In the genomic region with DNA sequence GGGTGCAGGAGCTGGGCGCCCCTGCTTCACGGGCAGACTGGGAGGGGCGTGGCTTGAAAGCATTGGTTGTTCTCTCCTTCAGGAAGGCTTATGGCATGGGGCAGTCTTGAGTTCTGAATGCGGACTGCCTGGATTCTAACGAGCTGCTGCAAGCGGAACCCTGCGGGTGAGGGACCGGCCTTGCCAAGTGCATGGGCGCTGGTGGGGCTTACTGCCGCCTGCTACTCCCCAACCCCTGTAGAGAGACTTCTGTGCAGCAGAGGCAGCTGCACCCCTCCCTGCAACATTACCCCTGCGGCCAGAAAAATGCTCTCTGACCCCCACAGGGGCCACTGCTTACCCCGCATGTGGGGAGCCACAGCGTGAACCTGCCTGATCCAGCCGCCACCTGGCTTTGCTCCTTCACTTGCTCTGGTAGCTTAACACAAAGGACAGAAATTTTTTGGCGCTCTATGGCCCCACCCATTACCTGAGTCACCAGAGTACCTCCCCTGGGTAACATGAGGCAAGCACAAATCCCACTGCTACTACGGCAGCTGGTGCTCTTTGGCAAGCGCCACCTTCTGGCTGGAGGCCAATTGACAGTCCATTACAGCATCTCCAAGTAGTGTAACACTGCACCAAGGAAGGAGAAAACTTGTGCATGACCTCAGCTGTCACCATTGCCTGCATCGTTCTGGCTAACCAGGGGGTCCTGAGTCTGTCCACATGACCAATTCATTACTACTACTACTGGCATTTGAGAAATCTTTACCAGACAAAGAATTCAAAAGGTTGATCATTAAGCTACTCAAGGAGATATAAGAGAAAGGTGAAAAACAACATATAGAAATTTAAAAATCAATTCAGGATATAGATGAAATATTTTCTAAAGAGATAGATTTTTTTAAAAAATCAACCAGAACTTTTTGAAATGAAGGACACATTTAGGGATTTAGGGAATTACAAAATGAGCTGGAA, we compare ENCODE assay signal across 8 cellular contexts. TPM values are rescaled to one million over a fixed set of nuclear protein-coding genes. Genes with fewer than 3 reads are reported as not detected.
DNase-seq lines count a peak whose midpoint lies in the region; ATAC-seq and TF ChIP-seq lines count a peak whose summit lies in the region.

No MANE protein-coding gene starts in this region.

- H3K4me3 Mint-ChIP-seq in activated naive CD8-positive, alpha-beta T cell treated with anti-CD3 and anti-CD28 coated beads, Interleukin-2, amount 10 ng/mL, durations not matched to agents 7 days and 5 days = peak overlapping the region; percentile 96

- H3K36me3 Mint-ChIP-seq in activated naive CD8-positive, alpha-beta T cell treated with anti-CD3 and anti-CD28 coated beads, Interleukin-2, amount 10 ng/mL, durations not matched to agents 7 days and 5 days = no peaks in the 10 kb centered on the region

- no peaks in the 10 kb centered on the region for H3K9me3 Mint-ChIP-seq in activated naive CD8-positive, alpha-beta T cell treated with anti-CD3 and anti-CD28 coated beads, Interleukin-2, amount 10 ng/mL, durations not matched to agents 7 days and 5 days

- peak; percentile 77 for DNase-seq in DMS79 treated with DMSO at 0.1 percent for 48 hours (lab: John Stamatoyannopoulos, UW)
- DNase-seq in Jurkat, Clone E6-1 (ENCODE audit: low read depth, low spot score) = peak; percentile 84
- peak; percentile 87 for DNase-seq in activated naive CD8-positive, alpha-beta T cell treated with anti-CD3 and anti-CD28 coated beads, Interleukin-2, amount 10 ng/mL, durations not matched to agents 7 days and 5 days
- DNase-seq in left cardiac atrium = peak; percentile 88
- peak; percentile 58 to 96 (median 80) for DNase-seq in posterior cingulate gyrus
- peak; percentile 61 to 96 for DNase-seq in upper lobe of left lung

- intact Hi-C loops in left cardiac atrium (cut with DNase I) (no loop called here), posterior cingulate gyrus (cut with DNase I) (no loop called here)

- no peaks in the 10 kb centered on the region for H3K36me3 ChIP-seq in upper lobe of left lung

- no peaks in the 10 kb centered on the region for H3K9me3 ChIP-seq in upper lobe of left lung

- H3K27me3 Mint-ChIP-seq in activated naive CD8-positive, alpha-beta T cell treated with anti-CD3 and anti-CD28 coated beads, Interleukin-2, amount 10 ng/mL, durations not matched to agents 7 days and 5 days = peaks cover 27% of the 10 kb centered on the region

- H3K27ac Mint-ChIP-seq in activated naive CD8-positive, alpha-beta T cell treated with anti-CD3 and anti-CD28 coated beads, Interleukin-2, amount 10 ng/mL, durations not matched to agents 7 days and 5 days = peak overlapping the region; percentile 82

- no peak for TF ChIP-seq EP300 in upper lobe of left lung (IDR thresholded peaks at IDR 0.05)

- no peaks in the 10 kb centered on the region for H3K27me3 ChIP-seq in upper lobe of left lung

- peak overlapping the region; percentile 72 for H3K4me3 ChIP-seq in Jurkat, Clone E6-1 (ENCODE audit: low read length)
- peak overlapping the region; percentile 47 to 83 (median 64) for H3K4me3 ChIP-seq in upper lobe of left lung

- POLR2A ChIA-PET in activated naive CD8-positive, alpha-beta T cell treated with anti-CD3 and anti-CD28 coated beads, Interleukin-2, amount 10 ng/mL, durations not matched to agents 7 days and 5 days (lab: Charles Lee) = interaction anchor here (0.5 to 1.8 kb wide), 18 partner anchors 10 to 369 kb away, joined by 3 to 24 read pairs (median 4); partner anchors contain the start of genes MYL12A, MYL12B and TGIF1

- ATAC-seq in GM21576 (IDR thresholded peaks at IDR 0.05; ENCODE audit: unreplicated experiment) (peak; percentile 98), SK-N-SH treated with all-trans-retinoic acid at 6 μM for 48 hours (peak; percentile 99), left cardiac atrium (peak; percentile 88 to 98), upper lobe of left lung (ENCODE audit: low FRiP score in 2 of 2) (peak; percentile 94 to 96)
- ATAC-seq in activated naive CD8-positive, alpha-beta T cell treated with anti-CD3 and anti-CD28 coated beads, Interleukin-2, amount 10 ng/mL, durations not matched to agents 7 days and 5 days (ENCODE audit: low read depth) = peak; percentile 98

- peak in 2 of 4 donors; percentile 46 to 59 for TF ChIP-seq POLR2A in upper lobe of left lung (IDR thresholded peaks at IDR 0.05)

- peak overlapping the region; percentile 58 to 75 (median 66) for H3K27ac ChIP-seq in upper lobe of left lung

- H3K4me1 ChIP-seq in upper lobe of left lung = peaks cover 5 to 10% (median 8%) of the 10 kb centered on the region in 4 donors

- WGBS in upper lobe of left lung, 2 donors = 0 to 13% methylated on average over 10 to 17 of the region's 18 CpGs

- peaks cover 4% of the 10 kb centered on the region for H3K4me1 Mint-ChIP-seq in activated naive CD8-positive, alpha-beta T cell treated with anti-CD3 and anti-CD28 coated beads, Interleukin-2, amount 10 ng/mL, durations not matched to agents 7 days and 5 days

- peak in 5 of 6 experiments; percentile 22 to 67 (median 47) for TF ChIP-seq CTCF in upper lobe of left lung (IDR thresholded peaks at IDR 0.05)

TF ChIP-seq in SK-N-SH treated with all-trans-retinoic acid at 6 μM for 48 hours, 23 proteins besides CTCF, POLR2A, EP300 and RAD21:
- peak; percentile 36; the same call in 1 of the 2 replicates for TF ChIP-seq PATZ1 (CRISPR knock-in tag; IDR thresholded peaks at IDR 0.05; ENCODE audit: borderline replicate concordance)
- TF ChIP-seq, protein P1, sequence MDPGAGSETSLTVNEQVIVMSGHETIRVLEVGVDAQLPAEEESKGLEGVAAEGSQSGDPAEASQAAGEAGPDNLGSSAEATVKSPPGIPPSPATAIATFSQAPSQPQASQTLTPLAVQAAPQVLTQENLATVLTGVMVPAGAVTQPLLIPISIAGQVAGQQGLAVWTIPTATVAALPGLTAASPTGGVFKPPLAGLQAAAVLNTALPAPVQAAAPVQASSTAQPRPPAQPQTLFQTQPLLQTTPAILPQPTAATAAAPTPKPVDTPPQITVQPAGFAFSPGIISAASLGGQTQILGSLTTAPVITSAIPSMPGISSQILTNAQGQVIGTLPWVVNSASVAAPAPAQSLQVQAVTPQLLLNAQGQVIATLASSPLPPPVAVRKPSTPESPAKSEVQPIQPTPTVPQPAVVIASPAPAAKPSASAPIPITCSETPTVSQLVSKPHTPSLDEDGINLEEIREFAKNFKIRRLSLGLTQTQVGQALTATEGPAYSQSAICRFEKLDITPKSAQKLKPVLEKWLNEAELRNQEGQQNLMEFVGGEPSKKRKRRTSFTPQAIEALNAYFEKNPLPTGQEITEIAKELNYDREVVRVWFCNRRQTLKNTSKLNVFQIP (CRISPR knock-in tag; IDR thresholded peaks at IDR 0.05; ENCODE audit: borderline replicate concordance, low read depth) = no peak
TF ChIP-seq in SK-N-SH treated with all-trans-retinoic acid at 6 μM for 48 hours: peak in this region for 1.

RNA-seq across cellular contexts. Expression of gene MYL12B, which starts 35.4 kb away (rescaled TPM):
- polyA plus RNA-seq in Jurkat, Clone E6-1 (2012; ENCODE audit: insufficient read depth, insufficient read length) = 327 TPM
- 100 to 1,000 TPM; 354 to 358 TPM for total RNA-seq in activated naive CD8-positive, alpha-beta T cell treated with anti-CD3 and anti-CD28 coated beads, Interleukin-2, amount 10 ng/mL, durations not matched to agents 7 days and 5 days
- total RNA-seq in left cardiac atrium (100 to 1,000 TPM; 161 to 230 TPM), upper lobe of left lung (100 to 1,000 TPM in 5 of 6 donors, 10 to 100 TPM in 1; 93.2 to 451 (median 361) TPM)

RNA-seq across cellular contexts. Expression of gene MYL12A, which starts 49.7 kb away (rescaled TPM):
- 554 TPM for polyA plus RNA-seq in Jurkat, Clone E6-1 (2012; ENCODE audit: insufficient read depth, insufficient read length)
- 100 to 1,000 TPM; 843 to 864 TPM for total RNA-seq in activated naive CD8-positive, alpha-beta T cell treated with anti-CD3 and anti-CD28 coated beads, Interleukin-2, amount 10 ng/mL, durations not matched to agents 7 days and 5 days
- total RNA-seq in left cardiac atrium (100 to 1,000 TPM; 919 to 945 TPM), upper lobe of left lung (100 to 1,000 TPM; 184 to 702 (median 558) TPM)

Comparison
In these comparisons a context has a peak if more than half of its experiments do, and no peak if none do; other contexts are left out.
1. Peak in every context shown above with its lines: DNase-seq, ATAC-seq, H3K4me3 ChIP-seq and H3K27ac ChIP-seq.